10 cellular contexts compared by ENCODE assay signal in the genomic region with DNA sequence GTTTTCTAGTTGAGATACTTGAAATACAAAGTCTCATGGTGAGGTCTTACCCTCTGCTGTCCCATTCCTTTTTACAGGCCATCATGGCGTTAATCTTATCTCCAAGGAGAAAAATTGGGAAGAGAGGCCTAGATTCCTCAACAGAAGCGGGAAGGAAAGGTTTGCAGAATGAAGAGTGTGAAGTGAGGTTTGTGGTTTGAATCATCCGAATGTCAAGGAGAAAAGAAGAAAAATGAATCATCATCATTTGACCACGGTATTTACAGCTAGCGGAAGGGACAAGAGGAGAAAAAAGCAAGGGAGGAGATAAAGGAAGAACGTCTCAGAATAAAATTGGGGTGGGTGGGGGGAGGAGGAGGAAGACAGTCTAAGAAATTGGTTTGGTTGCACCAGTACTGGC. TPM values are rescaled to one million over a fixed set of nuclear protein-coding genes. Genes with fewer than 3 reads are reported as not detected.
DNase-seq lines count a peak whose midpoint lies in the region; ATAC-seq and TF ChIP-seq lines count a peak whose summit lies in the region.
"Had no signal": no experiment of that assay in that cellular context is flagged by ENCODE, and none has a peak within 500 bp of the region (broad histone marks: within the 10 kb centered on the region; RNA-seq: fewer than 3 reads in every experiment).

No MANE protein-coding gene starts in this region.

- H3K4me3 Mint-ChIP-seq in activated naive CD8-positive, alpha-beta T cell treated with anti-CD3 and anti-CD28 coated beads, Interleukin-2, amount 10 ng/mL, durations not matched to agents 7 days and 5 days: peak overlapping the region; percentile 98
- peak overlapping the region; percentile 15 for H3K4me3 Mint-ChIP-seq in memory B cell
- H3K4me3 Mint-ChIP-seq in osteocyte (ENCODE audit: unreplicated experiment): no peak overlapping the region

- H3K4me3 ChIP-seq in BLaER1 treated with 17β-estradiol and CSF1 and Interleukin-3, amounts not matched to agents 10 nM and 100 nM: no peak overlapping the region
- peak overlapping the region; percentile 100 for H3K4me3 ChIP-seq in HUES6 (ENCODE audit: low read depth, low read length)

- H3K36me3 Mint-ChIP-seq in activated naive CD8-positive, alpha-beta T cell treated with anti-CD3 and anti-CD28 coated beads, Interleukin-2, amount 10 ng/mL, durations not matched to agents 7 days and 5 days: peaks cover 3% of the 10 kb centered on the region
- H3K36me3 Mint-ChIP-seq in memory B cell (peaks cover 5% of the 10 kb centered on the region), osteocyte (ENCODE audit: unreplicated experiment) (no peaks in the 10 kb centered on the region)

- H3K9me3 Mint-ChIP-seq in activated naive CD8-positive, alpha-beta T cell treated with anti-CD3 and anti-CD28 coated beads, Interleukin-2, amount 10 ng/mL, durations not matched to agents 7 days and 5 days: no peaks in the 10 kb centered on the region
- H3K9me3 Mint-ChIP-seq in memory B cell (no peaks in the 10 kb centered on the region), osteocyte (ENCODE audit: unreplicated experiment) (no peaks in the 10 kb centered on the region)

- TF ChIP-seq CTCF in osteocyte (IDR thresholded peaks at IDR 0.05): no peak

- H3K36me3 ChIP-seq in BLaER1 treated with 17β-estradiol and CSF1 and Interleukin-3, amounts not matched to agents 10 nM and 100 nM: peaks cover 7 to 20% (median 13%) of the 10 kb centered on the region in 11 experiments; a peak in 18 of 22 replicates
- no peaks in the 10 kb centered on the region; the same call in 1 of the 2 replicates for H3K36me3 ChIP-seq in HUES6 (ENCODE audit: control insufficient read depth, insufficient read depth, low read length)

- H3K4me2 ChIP-seq in BLaER1 treated with 17β-estradiol and CSF1 and Interleukin-3, amounts not matched to agents 10 nM and 100 nM: peak overlapping the region in 9 of 11 experiments; percentile 11 to 79 (median 61); a peak in 14 of 22 replicates

- peaks cover 18% of the 10 kb centered on the region for H3K27me3 Mint-ChIP-seq in activated naive CD8-positive, alpha-beta T cell treated with anti-CD3 and anti-CD28 coated beads, Interleukin-2, amount 10 ng/mL, durations not matched to agents 7 days and 5 days
- peaks cover 12% of the 10 kb centered on the region for H3K27me3 Mint-ChIP-seq in memory B cell
- H3K27me3 Mint-ChIP-seq in osteocyte (ENCODE audit: unreplicated experiment): peaks cover 41% of the 10 kb centered on the region

- H3K4me1 Mint-ChIP-seq in activated naive CD8-positive, alpha-beta T cell treated with anti-CD3 and anti-CD28 coated beads, Interleukin-2, amount 10 ng/mL, durations not matched to agents 7 days and 5 days: peaks cover 30% of the 10 kb centered on the region
- H3K4me1 Mint-ChIP-seq in memory B cell (peaks cover 24% of the 10 kb centered on the region), osteocyte (ENCODE audit: unreplicated experiment) (peaks cover 22% of the 10 kb centered on the region)

- H3K27ac ChIP-seq in BLaER1 treated with 17β-estradiol and CSF1 and Interleukin-3, amounts not matched to agents 10 nM and 100 nM: peak overlapping the region in 2 of 11 experiments; percentile 30 to 87; a peak in 1 of 22 replicates
- H3K27ac ChIP-seq in HUES6 (ENCODE audit: low read depth, low read length): no peak overlapping the region

- POLR2A ChIA-PET in activated naive CD8-positive, alpha-beta T cell treated with anti-CD3 and anti-CD28 coated beads, Interleukin-2, amount 10 ng/mL, durations not matched to agents 7 days and 5 days (lab: Charles Lee): no interaction called here

- H3K9ac ChIP-seq in BLaER1 treated with 17β-estradiol and CSF1 and Interleukin-3, amounts not matched to agents 10 nM and 100 nM: no peak overlapping the region
- H3K9ac ChIP-seq in HUES6 (ENCODE audit: low read length): peak overlapping the region; percentile 59

- no peaks in the 10 kb centered on the region for H3K9me3 ChIP-seq in BLaER1 treated with 17β-estradiol and CSF1 and Interleukin-3, amounts not matched to agents 10 nM and 100 nM (replicated peaks in 1 of 11)
- H3K9me3 ChIP-seq in HUES6 (ENCODE audit: control insufficient read depth, insufficient read depth, low read depth, low read length): no peaks in the 10 kb centered on the region

- no peak overlapping the region for H3K27ac Mint-ChIP-seq in activated naive CD8-positive, alpha-beta T cell treated with anti-CD3 and anti-CD28 coated beads, Interleukin-2, amount 10 ng/mL, durations not matched to agents 7 days and 5 days
- H3K27ac Mint-ChIP-seq in memory B cell: no peak overlapping the region
- no peak overlapping the region for H3K27ac Mint-ChIP-seq in osteocyte (ENCODE audit: unreplicated experiment)

- H3K4me1 ChIP-seq in BLaER1 treated with 17β-estradiol and CSF1 and Interleukin-3, amounts not matched to agents 10 nM and 100 nM: peaks cover 17 to 36% (median 29%) of the 10 kb centered on the region in 10 experiments
- peaks cover 11% of the 10 kb centered on the region; the same call in 1 of the 2 replicates for H3K4me1 ChIP-seq in HUES6 (ENCODE audit: control insufficient read depth, insufficient read depth, low read length)

- peaks cover 20 to 38% (median 30%) of the 10 kb centered on the region in 11 experiments; a peak in 20 of 22 replicates for H4K20me1 ChIP-seq in BLaER1 treated with 17β-estradiol and CSF1 and Interleukin-3, amounts not matched to agents 10 nM and 100 nM

- DNase-seq in activated naive CD8-positive, alpha-beta T cell treated with anti-CD3 and anti-CD28 coated beads, Interleukin-2, amount 10 ng/mL, durations not matched to agents 7 days and 5 days: no peak
- DNase-seq in memory B cell (ENCODE audit: low spot score in 2 of 2) (no peak), activated gamma-delta T cell treated with Interleukin-2 at 50 U/mL for 16 hours (no peak), SKM-1 (lab: John Stamatoyannopoulos, UW; ENCODE audit: unreplicated experiment) (no peak), osteocyte (ENCODE audit: extremely low spot score, unreplicated experiment) (no peak), amniotic stem cell (lab: John Stamatoyannopoulos, UW) (no peak)
- DNase-seq: activated T-cell treated with anti-CD3 and anti-CD28 coated beads, Interleukin-2, amount 50 U/mL, for 1 hour; NCI-H1048 had no signal

- no peak for ATAC-seq in activated naive CD8-positive, alpha-beta T cell treated with anti-CD3 and anti-CD28 coated beads, Interleukin-2, amount 10 ng/mL, durations not matched to agents 7 days and 5 days (ENCODE audit: low read depth)
- ATAC-seq in memory B cell (ENCODE audit: low read depth): no peak

- H3K27me3 ChIP-seq in BLaER1 treated with 17β-estradiol and CSF1 and Interleukin-3, amounts not matched to agents 10 nM and 100 nM: no peaks in the 10 kb centered on the region
- peaks cover 13% of the 10 kb centered on the region; the same call in 1 of the 2 replicates for H3K27me3 ChIP-seq in HUES6 (ENCODE audit: control insufficient read depth, insufficient read depth, low read length)

RNA-seq across cellular contexts. Expression of a gene that starts 0.9 kb away (rescaled TPM):
- 10 to 100 TPM; 30.0 to 31.1 TPM for total RNA-seq in activated naive CD8-positive, alpha-beta T cell treated with anti-CD3 and anti-CD28 coated beads, Interleukin-2, amount 10 ng/mL, durations not matched to agents 7 days and 5 days
- 22.0 and 24.1 TPM in 2 replicates for total RNA-seq in osteocyte
